ENCODE assay signal across 9 cellular contexts in genomic region chr13:39688699-39689405, GRCh38. TPM values are rescaled to one million over a fixed set of nuclear protein-coding genes. Genes with fewer than 3 reads are reported as not detected.
DNase-seq lines count a peak whose midpoint lies in the region; ATAC-seq and TF ChIP-seq lines count a peak whose summit lies in the region.
"Had no signal": no experiment of that assay in that cellular context is flagged by ENCODE, and none has a peak within 500 bp of the region (broad histone marks: within the 10 kb centered on the region; RNA-seq: fewer than 3 reads in every experiment).

No MANE protein-coding gene starts in this region.

- in situ Hi-C loops in GM13976 (cut with MboI; ENCODE audit: low sequenced_read_pairs, unreplicated experiment) = no loop called here

- intact Hi-C loops in dorsolateral prefrontal cortex (cut with DNase I) = loop anchor here in 1 of 2 donors (10.0 kb wide), 1 partner anchor 996 kb away; no protein-coding TSS in a partner anchor

- DNase-seq in GM13976 (ENCODE audit: low spot score) (peak; percentile 12), cardiac fibroblast (ENCODE audit: low read depth in 2 of 2) (peak; percentile 10 to 29), dorsolateral prefrontal cortex (no peak), cerebellar cortex (ENCODE audit: low spot score) (no peak), NCI-H2196 (lab: John Stamatoyannopoulos, UW; ENCODE audit: unreplicated experiment) (no peak)
- DNase-seq in stimulated activated CD8-positive, alpha-beta memory T cell treated with anti-CD3 and anti-CD28 coated beads, Interleukin-4, amount 100 ng/mL, for 48 hours = no peak
- DNase-seq: NCI-H1436 had no signal

- H3K27me3 ChIP-seq in dorsolateral prefrontal cortex = no peaks in the 10 kb centered on the region

- H3K4me3 ChIP-seq in cardiac fibroblast (replicated peaks in 1 of 2; ENCODE audit: low read depth in 2 of 2, low read length in 2 of 2) (no peak overlapping the region), dorsolateral prefrontal cortex (no peak overlapping the region)

- ATAC-seq in GM21367 (IDR thresholded peaks at IDR 0.05; ENCODE audit: unreplicated experiment) (peak; percentile 85), HG03439 (IDR thresholded peaks at IDR 0.05; ENCODE audit: unreplicated experiment) (peak; percentile 73)

- no peak overlapping the region for H3K27ac ChIP-seq in dorsolateral prefrontal cortex

- TF ChIP-seq CTCF in GM13976 (IDR thresholded peaks at IDR 0.05; ENCODE audit: borderline replicate concordance, control extremely low read depth, extremely low read depth, insufficient read depth, missing control alignments) = no peak
- no peak for TF ChIP-seq CTCF in cardiac fibroblast (IDR thresholded peaks at IDR 0.05; ENCODE audit: low read depth, low read length)
- TF ChIP-seq CTCF in dorsolateral prefrontal cortex (IDR thresholded peaks at IDR 0.05 in 54 of 56, conservative IDR thresholded peaks at IDR 0.05 in 2 of 56; ENCODE audit: low read depth in 1 of 56, partially characterized antibody in 56 of 56) = no peak

RNA-seq across cellular contexts. Expression of gene COG6, which starts 33.4 kb away (rescaled TPM):
- 100 to 1,000 TPM in 1 of 120 experiments, 10 to 100 TPM in 119; 40.4 to 101 (median 63.2) TPM for total RNA-seq in dorsolateral prefrontal cortex

Comparison
In these comparisons a context has a peak if more than half of its experiments do, and no peak if none do; other contexts are left out.
1. DNase-seq: peak in GM13976 (single experiment) and cardiac fibroblast (2 of 2); none in stimulated activated CD8-positive, alpha-beta memory T cell treated with anti-CD3 and anti-CD28 coated beads, Interleukin-4, amount 100 ng/mL, for 48 hours (single experiment), dorsolateral prefrontal cortex (0 of 10), cerebellar cortex (single experiment) and NCI-H2196 (single experiment).